Comparison of ENCODE assay signal across 15 cellular contexts in the genomic region with DNA sequence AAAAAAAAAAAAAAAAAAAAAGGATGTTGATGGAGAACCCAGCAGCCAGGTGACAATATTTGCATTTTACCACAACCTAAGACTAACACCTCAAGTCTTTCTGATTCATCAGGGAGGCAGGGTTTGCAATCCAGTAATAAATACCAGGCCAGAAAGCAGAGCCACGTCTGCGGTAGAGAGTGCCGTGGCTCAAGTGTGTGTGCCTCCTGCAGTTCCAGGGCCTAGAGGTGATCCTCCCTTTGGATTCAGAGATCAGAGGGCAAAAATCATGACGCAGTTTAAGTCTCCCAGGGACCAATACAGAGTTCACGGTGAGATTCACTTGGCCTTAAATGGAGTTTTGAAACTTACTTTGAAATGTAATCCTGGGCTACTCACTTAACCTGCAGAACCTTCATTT. TPM values are rescaled to one million over a fixed set of nuclear protein-coding genes. Genes with fewer than 3 reads are reported as not detected.
A peak's percentile ranks its signal among the peaks of the same experiment; 100 is the strongest.
DNase-seq lines count a peak whose midpoint lies in the region; ATAC-seq, FAIRE-seq and TF ChIP-seq lines count a peak whose summit lies in the region.
"Had no signal": no experiment of that assay in that cellular context is flagged by ENCODE, and none has a peak within 500 bp of the region (broad histone marks: within the 10 kb centered on the region; RNA-seq: fewer than 3 reads in every experiment).

No MANE protein-coding gene starts in this region.

- peaks cover 11% of the 10 kb centered on the region for H3K27me3 Mint-ChIP-seq in astrocyte (ENCODE audit: low read depth, unreplicated experiment)
- H3K27me3 Mint-ChIP-seq: naive B cell had no signal

- ATAC-seq in left colon: no peak
- ATAC-seq in heart right ventricle: no peak

- peaks cover 4% of the 10 kb centered on the region for H3K36me3 Mint-ChIP-seq in astrocyte (ENCODE audit: low read depth, unreplicated experiment)

- CTCF ChIA-PET in A673 (lab: Charles Lee): interaction anchor here (1.0 kb wide), 1 partner anchor 49 kb away, joined by 5 read pairs; no protein-coding TSS in a partner anchor

- no peak for TF ChIP-seq CTCF in A673 (conservative IDR thresholded peaks at IDR 0.05; ENCODE audit: low read depth, low read length)
- no peak for TF ChIP-seq CTCF in astrocyte (IDR thresholded peaks at IDR 0.05; ENCODE audit: insufficient read depth, low read depth, low read length)
- TF ChIP-seq CTCF in kidney epithelial cell (IDR thresholded peaks at IDR 0.05; ENCODE audit: insufficient read depth, low read length, poor library complexity, severe bottlenecking): no peak
- TF ChIP-seq CTCF in heart right ventricle (IDR thresholded peaks at IDR 0.05): no peak
- no peak for TF ChIP-seq CTCF in BE2C (IDR thresholded peaks at IDR 0.05; ENCODE audit: low read depth, low read length)

- intact Hi-C loops in A673 (cut with micrococcal nuclease; ENCODE audit: unreplicated experiment): loop anchor here (5.0 kb wide), 2 partner anchors 32 to 387 kb away; partner anchors contain the start of gene TMCO4
- intact Hi-C loops in left colon (cut with DNase I, micrococcal nuclease): no loop called here
- intact Hi-C loops in heart right ventricle (cut with DNase I): no loop called here

- H3K4me3 ChIP-seq in A673 (ENCODE audit: low read depth, low read length, poor library complexity, severe bottlenecking): no peak overlapping the region
- no peak overlapping the region for H3K4me3 ChIP-seq in astrocyte (ENCODE audit: insufficient read depth, low read depth, low read length)
- no peak overlapping the region for H3K4me3 ChIP-seq in kidney epithelial cell (ENCODE audit: low read depth, low read length)
- H3K4me3 ChIP-seq in heart right ventricle: no peak overlapping the region
- H3K4me3 ChIP-seq in BE2C (ENCODE audit: low read depth, low read length): no peak overlapping the region
- H3K4me3 ChIP-seq: esophagus muscularis mucosa had no signal

- no peak for FAIRE-seq in astrocyte (lab: Jason Lieb, UNC)

- H3K9me3 ChIP-seq in A673 (ENCODE audit: low read depth, low read length, poor library complexity, severe bottlenecking) (no peaks in the 10 kb centered on the region), astrocyte (ENCODE audit: insufficient read depth, low read depth, low read length) (no peaks in the 10 kb centered on the region), heart right ventricle (no peaks in the 10 kb centered on the region), BE2C (no peaks in the 10 kb centered on the region)
- H3K9me3 ChIP-seq: esophagus muscularis mucosa had no signal

- H4K20me1 ChIP-seq in astrocyte (ENCODE audit: insufficient read depth, low read length): no peaks in the 10 kb centered on the region

- BruUV-seq in A673 (replicated peaks; lab: Mats Ljungman, UMichigan): no TSS peak

- peak overlapping the region; percentile 73 for H3K27ac ChIP-seq in A673 (ENCODE audit: low read depth, low read length, poor library complexity, severe bottlenecking)
- peak overlapping the region; percentile 87 for H3K27ac ChIP-seq in astrocyte (ENCODE audit: low read depth, low read length)
- no peak overlapping the region for H3K27ac ChIP-seq in heart right ventricle
- H3K27ac ChIP-seq: C4-2B, esophagus muscularis mucosa had no signal

- no peaks in the 10 kb centered on the region for H3K27me3 ChIP-seq in A673 (replicated peaks; ENCODE audit: insufficient read depth, low read depth, low read length, poor library complexity)
- no peaks in the 10 kb centered on the region for H3K27me3 ChIP-seq in astrocyte (ENCODE audit: insufficient read depth, low read length)
- H3K27me3 ChIP-seq in kidney epithelial cell (ENCODE audit: control insufficient read depth, insufficient read depth, low read length): no peaks in the 10 kb centered on the region
- H3K27me3 ChIP-seq in heart right ventricle: no peaks in the 10 kb centered on the region
- H3K27me3 ChIP-seq in BE2C: no peaks in the 10 kb centered on the region
- H3K27me3 ChIP-seq: esophagus muscularis mucosa had no signal

- DNase-seq in A673 (ENCODE audit: low spot score) (no peak), HK-2 (ENCODE audit: unreplicated experiment) (peak; percentile 69), astrocyte (ENCODE audit: low read depth) (peak; percentile 80), kidney epithelial cell (ENCODE audit: low read depth) (peak; percentile 43), left colon (no peak), heart right ventricle (no peak), BE2C (no peak), NCI-H2196 treated with DMSO at 0.1 percent for 48 hours (lab: John Stamatoyannopoulos, UW; ENCODE audit: unreplicated experiment) (no peak)
- DNase-seq: GOT3, naive B cell, NCI-H1105 treated with DMSO at 0.1 percent for 48 hours had no signal

- no peaks in the 10 kb centered on the region for H3K9me3 Mint-ChIP-seq in astrocyte (ENCODE audit: unreplicated experiment)
- H3K9me3 Mint-ChIP-seq: naive B cell had no signal

- no peak overlapping the region for H2AFZ ChIP-seq in astrocyte (ENCODE audit: low read depth, low read length)

- H3K4me3 Mint-ChIP-seq in astrocyte (ENCODE audit: unreplicated experiment): no peak overlapping the region
- H3K4me3 Mint-ChIP-seq: naive B cell had no signal

- H3K27ac Mint-ChIP-seq in astrocyte (ENCODE audit: unreplicated experiment): no peak overlapping the region

- POLR2A ChIA-PET in A673 (lab: Charles Lee; ENCODE audit: low non-redundant PET): no interaction called here

- H3K79me2 ChIP-seq in astrocyte (ENCODE audit: insufficient read depth, low read length): no peaks in the 10 kb centered on the region

- H3K4me1 ChIP-seq in A673 (ENCODE audit: insufficient read depth, low read length, poor library complexity, severe bottlenecking): peaks cover 51% of the 10 kb centered on the region
- H3K4me1 ChIP-seq in astrocyte (ENCODE audit: insufficient read depth, low read length): peaks cover 45% of the 10 kb centered on the region
- H3K4me1 ChIP-seq in heart right ventricle: peaks cover 0 to 9% (median 0%) of the 10 kb centered on the region in 9 donors
- no peaks in the 10 kb centered on the region for H3K4me1 ChIP-seq in BE2C

- H3K4me2 ChIP-seq in astrocyte (ENCODE audit: low read length): peak overlapping the region; percentile 80

- H3K4me1 Mint-ChIP-seq in astrocyte (ENCODE audit: low read depth, unreplicated experiment): peaks cover 30% of the 10 kb centered on the region

- H3K9ac ChIP-seq in astrocyte (ENCODE audit: low read length): peak overlapping the region; percentile 63

- H3K36me3 ChIP-seq in A673 (ENCODE audit: insufficient read depth, low read length, poor library complexity, severe bottlenecking) (no peaks in the 10 kb centered on the region), astrocyte (ENCODE audit: insufficient read depth, low read length) (no peaks in the 10 kb centered on the region), kidney epithelial cell (ENCODE audit: control insufficient read depth, insufficient read depth, low read length) (no peaks in the 10 kb centered on the region), heart right ventricle (peaks cover 0 to 35% (median 0%) of the 10 kb centered on the region in 9 donors), BE2C (no peaks in the 10 kb centered on the region)

- 91 to 92% methylated on average over 5 of the region's 5 CpGs for WGBS in heart right ventricle, 2 donors

RNA-seq across cellular contexts. Expression of gene TMCO4, which starts 34.9 kb away (rescaled TPM):
- total RNA-seq in A673 (2021) (4.3 and 6.3 TPM in 2 replicates), astrocyte (1.8 and 2.4 TPM in 2 replicates), kidney epithelial cell (11.8 and 13.0 TPM in 2 replicates), left colon (10 to 100 TPM; 28.9 to 31.1 TPM), heart right ventricle (1 to 10 TPM; 6.6 to 9.7 (median 8.0) TPM)
- polyA plus RNA-seq in heart right ventricle: 10 to 100 TPM in 1 of 2 donors, 1 to 10 TPM in 1; 6.1 to 12.2 TPM
- polyA plus RNA-seq in BE2C (2012; ENCODE audit: insufficient read depth, insufficient read length, low read depth): 0.57 TPM

RNA-seq across cellular contexts. Expression of gene RNF186, which starts 50.2 kb away (rescaled TPM):
- total RNA-seq in A673 (2021) (not detected in 2 replicates), astrocyte (not detected in 2 replicates), kidney epithelial cell (not detected in 2 replicates), left colon (10 to 100 TPM; 50.3 to 53.7 TPM), heart right ventricle (not detected)
- polyA plus RNA-seq in heart right ventricle: not detected
- not detected for polyA plus RNA-seq in BE2C (2012; ENCODE audit: insufficient read depth, insufficient read length, low read depth)
- total RNA-seq: activated CD8-positive, alpha-beta memory T cell treated with anti-CD3 and anti-CD28 coated beads for 36 hours; aorta; esophagus muscularis mucosa had no signal

Comparison
In these comparisons a context has a peak if more than half of its experiments do, and no peak if none do; other contexts are left out.
1. DNase-seq: peak in HK-2 (single experiment), astrocyte (single experiment) and kidney epithelial cell (single experiment); none in A673 (single experiment), left colon (0 of 2), heart right ventricle (0 of 2), BE2C (single experiment) and NCI-H2196 treated with DMSO at 0.1 percent for 48 hours (single experiment).
2. H3K27ac ChIP-seq: peak in A673 (single experiment) and astrocyte (single experiment); none in heart right ventricle (0 of 10).
3. RNA of gene RNF186, which starts 50.2 kb away (total RNA-seq): 50.3 to 53.7 TPM in left colon; not detected in A673, not detected in astrocyte, not detected in kidney epithelial cell and not detected in heart right ventricle; every median in the first group is over 10 times any median in the second.